ENCODE assay signal across 1 cellular context in the genomic region with DNA sequence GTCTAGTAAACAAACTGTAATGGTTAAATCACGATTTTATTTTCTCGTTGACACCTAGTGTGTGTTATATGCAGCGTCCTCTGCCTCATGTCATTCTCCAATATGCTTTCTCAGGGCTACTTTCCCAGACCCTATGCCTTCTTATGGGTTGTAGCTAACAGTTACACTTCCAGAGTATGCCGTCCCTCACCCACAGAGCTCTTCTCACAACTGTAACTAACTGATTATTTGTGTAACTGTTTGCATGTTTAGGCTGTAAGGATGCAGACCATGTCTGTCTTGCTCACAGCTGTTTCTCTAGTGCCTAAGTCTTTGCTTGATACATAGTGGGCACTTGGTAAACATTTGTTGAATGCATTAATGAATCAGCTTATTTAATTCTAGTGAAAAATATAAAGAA.
TF ChIP-seq lines count a peak whose summit lies in the region.

No MANE protein-coding gene starts in this region.

TF ChIP-seq in GM12878, 131 proteins besides CTCF, POLR2A, EP300 and RAD21:
- TF ChIP-seq CHD2 (IDR thresholded peaks at IDR 0.05; ENCODE audit: borderline replicate concordance, low read depth, low read length): no peak
- no peak for TF ChIP-seq ELK1 (IDR thresholded peaks at IDR 0.05; ENCODE audit: low read depth, low read length)
- 0 out of 2 replicates have a peak, but pooled peaks have one; percentile 32 for TF ChIP-seq HDGF (IDR thresholded peaks at IDR 0.05)
